9 cellular contexts compared by ENCODE assay signal in genomic region chr19:13029893-13030292, GRCh38. TPM values are rescaled to one million over a fixed set of nuclear protein-coding genes. Genes with fewer than 3 reads are reported as not detected.
DNase-seq lines count a peak whose midpoint lies in the region; ATAC-seq and TF ChIP-seq lines count a peak whose summit lies in the region.
"Had no signal": no experiment of that assay in that cellular context is flagged by ENCODE, and none has a peak within 500 bp of the region (broad histone marks: within the 10 kb centered on the region; RNA-seq: fewer than 3 reads in every experiment).

No MANE protein-coding gene starts in this region.

- H3K4me3 Mint-ChIP-seq in WTC11: no peak overlapping the region
- H3K4me3 Mint-ChIP-seq: naive B cell had no signal

- no peak overlapping the region for H3K4me3 ChIP-seq in aorta (ENCODE audit: low read length in 2 of 2)

- DNase-seq in stimulated activated CD4-positive, alpha-beta T cell treated with anti-CD3 and anti-CD28 coated beads, Interleukin-15, amount 100 ng/mL, for 24 hours: peak; percentile 24
- no peak for DNase-seq in stimulated activated CD4-positive, alpha-beta T cell treated with anti-CD3 and anti-CD28 coated beads, Interleukin-12 subunit alpha, Interleukin-12 subunit beta, amount 100 ng/mL, for 4 hours
- DNase-seq in WTC11 (ENCODE audit: low spot score) (peak; percentile 72), inferior parietal cortex (ENCODE audit: extremely low spot score) (peak; percentile 80), aorta (peak; percentile 60 to 73), NCI-H2227 (lab: John Stamatoyannopoulos, UW; ENCODE audit: unreplicated experiment) (no peak), T1000 (lab: John Stamatoyannopoulos, UW) (no peak)
- DNase-seq: naive B cell had no signal

- H3K9me3 Mint-ChIP-seq in WTC11: no peaks in the 10 kb centered on the region
- H3K9me3 Mint-ChIP-seq: naive B cell had no signal

- no peaks in the 10 kb centered on the region for H3K27me3 ChIP-seq in aorta (ENCODE audit: control insufficient read depth in 1 of 2, insufficient read depth in 2 of 2, low read length in 1 of 2)

- H3K27ac ChIP-seq in aorta (ENCODE audit: low read depth in 1 of 2, low read length in 2 of 2): peak overlapping the region; percentile 36 to 98

- peak; percentile 59 for ATAC-seq in WTC11
- no peak for ATAC-seq in aorta (ENCODE audit: low FRiP score)
- ATAC-seq in esophagus mucosa: no peak

- H3K27ac Mint-ChIP-seq in WTC11: no peak overlapping the region

- POLR2A ChIA-PET in WTC11 (lab: Charles Lee): interaction anchor here (1.2 kb wide), 1 partner anchor 32 kb away, joined by 5 read pairs; no protein-coding TSS in a partner anchor

- intact Hi-C loops in aorta (cut with DNase I): loop anchor here (5.0 kb wide), 2 partner anchors 32 to 33 kb away; partner anchors contain the start of gene NFIX (in 1 of the 2)

- H3K4me1 ChIP-seq in aorta (ENCODE audit: control insufficient read depth in 1 of 2, insufficient read depth in 2 of 2, low read length in 2 of 2): peaks cover 9 to 11% of the 10 kb centered on the region in 2 donors

- H3K36me3 ChIP-seq in aorta (ENCODE audit: control insufficient read depth in 1 of 2, insufficient read depth in 2 of 2, low read length in 1 of 2): no peaks in the 10 kb centered on the region

- H3K9me3 ChIP-seq in aorta (ENCODE audit: control insufficient read depth, low read length): no peaks in the 10 kb centered on the region

- WGBS in aorta, 2 donors: 7 to 12% methylated on average over 10 of the region's 10 CpGs

- CTCF ChIA-PET in WTC11 (lab: Charles Lee): interaction anchor here (1.0 to 10.8 kb wide), 18 partner anchors 9 to 140 kb away, joined by 3 to 293 read pairs (median 10); no protein-coding TSS in a partner anchor

- no peak for TF ChIP-seq CTCF in WTC11 (IDR thresholded peaks at IDR 0.05)

- peaks cover 18% of the 10 kb centered on the region for H3K4me1 Mint-ChIP-seq in WTC11

- H3K36me3 Mint-ChIP-seq in WTC11: no peaks in the 10 kb centered on the region
- H3K36me3 Mint-ChIP-seq: naive B cell had no signal

- peaks cover 95% of the 10 kb centered on the region for H3K27me3 Mint-ChIP-seq in WTC11 (ENCODE audit: low read depth)

TF ChIP-seq in WTC11, 78 proteins besides CTCF, POLR2A, EP300 and RAD21 (continues in another document):
- TF ChIP-seq ZNF317 (CRISPR knock-in tag; IDR thresholded peaks at IDR 0.05; ENCODE audit: borderline replicate concordance, low read depth) (no peak), ATF1 (CRISPR knock-in tag; IDR thresholded peaks at IDR 0.05) (no peak), E2F1 (CRISPR knock-in tag; IDR thresholded peaks at IDR 0.05) (no peak), CREM (CRISPR knock-in tag; IDR thresholded peaks at IDR 0.05) (no peak), ZNF281 (CRISPR knock-in tag; IDR thresholded peaks at IDR 0.05) (no peak), FOXP1 (CRISPR knock-in tag; IDR thresholded peaks at IDR 0.05; ENCODE audit: borderline replicate concordance) (no peak; the same call in 1 of the 2 replicates), EMX1 (CRISPR knock-in tag; IDR thresholded peaks at IDR 0.05) (no peak), ESRRA (CRISPR knock-in tag; IDR thresholded peaks at IDR 0.05; ENCODE audit: borderline replicate concordance) (no peak), JUN (CRISPR knock-in tag; IDR thresholded peaks at IDR 0.05) (no peak), SMAD4 (CRISPR knock-in tag; IDR thresholded peaks at IDR 0.05) (no peak), ZNF425 (CRISPR knock-in tag; conservative IDR thresholded peaks at IDR 0.05) (no peak), NR2C2 (CRISPR knock-in tag; IDR thresholded peaks at IDR 0.05) (no peak), ZNF671 (CRISPR knock-in tag; IDR thresholded peaks at IDR 0.05) (no peak)
- TF ChIP-seq, protein P1, sequence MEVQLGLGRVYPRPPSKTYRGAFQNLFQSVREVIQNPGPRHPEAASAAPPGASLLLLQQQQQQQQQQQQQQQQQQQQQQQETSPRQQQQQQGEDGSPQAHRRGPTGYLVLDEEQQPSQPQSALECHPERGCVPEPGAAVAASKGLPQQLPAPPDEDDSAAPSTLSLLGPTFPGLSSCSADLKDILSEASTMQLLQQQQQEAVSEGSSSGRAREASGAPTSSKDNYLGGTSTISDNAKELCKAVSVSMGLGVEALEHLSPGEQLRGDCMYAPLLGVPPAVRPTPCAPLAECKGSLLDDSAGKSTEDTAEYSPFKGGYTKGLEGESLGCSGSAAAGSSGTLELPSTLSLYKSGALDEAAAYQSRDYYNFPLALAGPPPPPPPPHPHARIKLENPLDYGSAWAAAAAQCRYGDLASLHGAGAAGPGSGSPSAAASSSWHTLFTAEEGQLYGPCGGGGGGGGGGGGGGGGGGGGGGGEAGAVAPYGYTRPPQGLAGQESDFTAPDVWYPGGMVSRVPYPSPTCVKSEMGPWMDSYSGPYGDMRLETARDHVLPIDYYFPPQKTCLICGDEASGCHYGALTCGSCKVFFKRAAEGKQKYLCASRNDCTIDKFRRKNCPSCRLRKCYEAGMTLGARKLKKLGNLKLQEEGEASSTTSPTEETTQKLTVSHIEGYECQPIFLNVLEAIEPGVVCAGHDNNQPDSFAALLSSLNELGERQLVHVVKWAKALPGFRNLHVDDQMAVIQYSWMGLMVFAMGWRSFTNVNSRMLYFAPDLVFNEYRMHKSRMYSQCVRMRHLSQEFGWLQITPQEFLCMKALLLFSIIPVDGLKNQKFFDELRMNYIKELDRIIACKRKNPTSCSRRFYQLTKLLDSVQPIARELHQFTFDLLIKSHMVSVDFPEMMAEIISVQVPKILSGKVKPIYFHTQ (CRISPR knock-in tag; IDR thresholded peaks at IDR 0.05): no peak
- TF ChIP-seq, protein P2, sequence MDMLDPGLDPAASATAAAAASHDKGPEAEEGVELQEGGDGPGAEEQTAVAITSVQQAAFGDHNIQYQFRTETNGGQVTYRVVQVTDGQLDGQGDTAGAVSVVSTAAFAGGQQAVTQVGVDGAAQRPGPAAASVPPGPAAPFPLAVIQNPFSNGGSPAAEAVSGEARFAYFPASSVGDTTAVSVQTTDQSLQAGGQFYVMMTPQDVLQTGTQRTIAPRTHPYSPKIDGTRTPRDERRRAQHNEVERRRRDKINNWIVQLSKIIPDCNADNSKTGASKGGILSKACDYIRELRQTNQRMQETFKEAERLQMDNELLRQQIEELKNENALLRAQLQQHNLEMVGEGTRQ (CRISPR knock-in tag; IDR thresholded peaks at IDR 0.05): no peak
- TF ChIP-seq, protein P3, sequence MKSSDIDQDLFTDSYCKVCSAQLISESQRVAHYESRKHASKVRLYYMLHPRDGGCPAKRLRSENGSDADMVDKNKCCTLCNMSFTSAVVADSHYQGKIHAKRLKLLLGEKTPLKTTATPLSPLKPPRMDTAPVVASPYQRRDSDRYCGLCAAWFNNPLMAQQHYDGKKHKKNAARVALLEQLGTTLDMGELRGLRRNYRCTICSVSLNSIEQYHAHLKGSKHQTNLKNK (CRISPR knock-in tag; IDR thresholded peaks at IDR 0.05): no peak
- TF ChIP-seq, protein P4, sequence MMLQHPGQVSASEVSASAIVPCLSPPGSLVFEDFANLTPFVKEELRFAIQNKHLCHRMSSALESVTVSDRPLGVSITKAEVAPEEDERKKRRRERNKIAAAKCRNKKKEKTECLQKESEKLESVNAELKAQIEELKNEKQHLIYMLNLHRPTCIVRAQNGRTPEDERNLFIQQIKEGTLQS (CRISPR knock-in tag; conservative IDR thresholded peaks at IDR 0.05): no peak

RNA-seq across cellular contexts. Expression of gene NFIX, which starts 34.6 kb away (rescaled TPM):
- total RNA-seq in WTC11 (2021): 0.44 to 1.5 TPM (median 1.4 TPM) in 3 replicates
- total RNA-seq in aorta: 100 to 1,000 TPM; 184 to 327 TPM
- polyA plus RNA-seq in aorta: 10 to 100 TPM; 45.5 to 49.8 TPM
- total RNA-seq in esophagus mucosa: 101 TPM

Comparison
In these comparisons a context has a peak if more than half of its experiments do, and no peak if none do; other contexts are left out.
1. DNase-seq: peak in stimulated activated CD4-positive, alpha-beta T cell treated with anti-CD3 and anti-CD28 coated beads, Interleukin-15, amount 100 ng/mL, for 24 hours (single experiment), WTC11 (single experiment), inferior parietal cortex (single experiment) and aorta (2 of 2); none in stimulated activated CD4-positive, alpha-beta T cell treated with anti-CD3 and anti-CD28 coated beads, Interleukin-12 subunit alpha, Interleukin-12 subunit beta, amount 100 ng/mL, for 4 hours (single experiment), NCI-H2227 (single experiment) and T1000 (single experiment).
2. RNA of gene NFIX, which starts 34.6 kb away (total RNA-seq): 184 to 327 TPM in aorta and 101 TPM in esophagus mucosa (single experiment); 0.44 to 1.5 TPM in WTC11; every median in the first group is over 10 times any median in the second.